Comparison of ENCODE assay signal across 8 cellular contexts in genomic region chr11:75204685-75205667, GRCh38. TPM values are rescaled to one million over a fixed set of nuclear protein-coding genes. Genes with fewer than 3 reads are reported as not detected.
A peak's percentile ranks its signal among the peaks of the same experiment; 100 is the strongest.
DNase-seq lines count a peak whose midpoint lies in the region; ATAC-seq and TF ChIP-seq lines count a peak whose summit lies in the region.

No MANE protein-coding gene starts in this region.

- CTCF ChIA-PET in IMR-90 (lab: Yijun Ruan, JAX) (interaction anchor here (0.6 to 2.4 kb wide), 16 partner anchors 9 to 276 kb away, joined by 3 to 43 read pairs (median 6); partner anchors contain the start of gene SLCO2B1), Panc1 (lab: Charles Lee) (interaction anchor here (0.6 to 3.0 kb wide), 19 partner anchors 9 to 182 kb away, joined by 3 to 59 read pairs (median 5); no protein-coding TSS in a partner anchor)

- H3K36me3 Mint-ChIP-seq in neural crest cell (ENCODE audit: low read depth): no peaks in the 10 kb centered on the region

- H3K4me3 Mint-ChIP-seq in neural crest cell: no peak overlapping the region
- H3K4me3 Mint-ChIP-seq in stimulated activated naive CD8-positive, alpha-beta T cell treated with anti-CD3 and anti-CD28 coated beads, Interleukin-15, amount 100 ng/mL, for 72 hours: no peak overlapping the region

- H2AFZ ChIP-seq in IMR-90 (replicated peaks; ENCODE audit: low read length, poor library complexity): peak overlapping the region; percentile 3

- TF ChIP-seq RAD21 in IMR-90 (IDR thresholded peaks at IDR 0.05; ENCODE audit: low read length): peak; percentile 85

- no peak overlapping the region for H3K56ac ChIP-seq in IMR-90 (ENCODE audit: extremely low read depth, insufficient read depth, low read length)

- H3K9me3 Mint-ChIP-seq in neural crest cell: no peaks in the 10 kb centered on the region
- no peaks in the 10 kb centered on the region for H3K9me3 Mint-ChIP-seq in stimulated activated naive CD8-positive, alpha-beta T cell treated with anti-CD3 and anti-CD28 coated beads, Interleukin-15, amount 100 ng/mL, for 72 hours

- H3K4ac ChIP-seq in IMR-90 (ENCODE audit: low read depth, low read length): no peak overlapping the region

- H3K4me3 ChIP-seq in IMR-90 (ENCODE audit: insufficient read depth, low read depth, low read length) (no peak overlapping the region), Panc1 (ENCODE audit: low read depth in 2 of 2, low read length in 2 of 2) (no peak overlapping the region)

- no peak overlapping the region for H3K14ac ChIP-seq in IMR-90 (replicated peaks; ENCODE audit: low read depth, low read length)

- no peaks in the 10 kb centered on the region for H3K36me3 ChIP-seq in IMR-90 (ENCODE audit: control insufficient read depth, insufficient read depth, low read length)
- H3K36me3 ChIP-seq in Panc1 (ENCODE audit: control insufficient read depth, insufficient read depth, low read length): no peaks in the 10 kb centered on the region

- dilution Hi-C loops in IMR-90 (cut with HindIII; ENCODE audit: low sequenced_read_pairs, unreplicated experiment): no loop called here

- no peak for TF ChIP-seq POLR2A in IMR-90 (IDR thresholded peaks at IDR 0.05; ENCODE audit: low read depth, low read length)

- no peak overlapping the region for H4K5ac ChIP-seq in IMR-90 (ENCODE audit: low read depth, low read length)

- no peaks in the 10 kb centered on the region for H3K4me1 ChIP-seq in IMR-90 (ENCODE audit: control insufficient read depth, insufficient read depth, low read length)
- H3K4me1 ChIP-seq in Panc1 (ENCODE audit: control insufficient read depth, insufficient read depth, low read length): no peaks in the 10 kb centered on the region

- no peak overlapping the region for H3K18ac ChIP-seq in IMR-90 (ENCODE audit: low read depth, low read length)

- H2BK120ac ChIP-seq in IMR-90 (ENCODE audit: low read depth, low read length): no peak overlapping the region

- H4K20me1 ChIP-seq in IMR-90 (ENCODE audit: insufficient read depth, low read length): no peaks in the 10 kb centered on the region

- no peak overlapping the region for H3K9ac ChIP-seq in IMR-90 (ENCODE audit: low read depth, low read length)

- ATAC-seq in IMR-90 (ENCODE audit: low read depth): peak; percentile 100
- peak; percentile 95 for ATAC-seq in Panc1
- peak; percentile 95 for ATAC-seq in stimulated activated naive CD8-positive, alpha-beta T cell treated with anti-CD3 and anti-CD28 coated beads, Interleukin-15, amount 100 ng/mL, for 72 hours

- H3K27me3 ChIP-seq in IMR-90 (ENCODE audit: control insufficient read depth, insufficient read depth, low read length) (peaks cover 49% of the 10 kb centered on the region), Panc1 (ENCODE audit: control insufficient read depth, insufficient read depth, low read length) (peaks cover 32% of the 10 kb centered on the region)

- no peak overlapping the region for H2BK15ac ChIP-seq in IMR-90 (ENCODE audit: low read depth, low read length)

- no peaks in the 10 kb centered on the region for H3K9me1 ChIP-seq in IMR-90 (ENCODE audit: insufficient read depth, low read length)

- POLR2A ChIA-PET in IMR-90 (lab: Charles Lee; ENCODE audit: unreplicated experiment): interaction anchor here (0.5 kb wide), 2 partner anchors 58 to 87 kb away, joined by 3 read pairs; no protein-coding TSS in a partner anchor
- POLR2A ChIA-PET in Panc1 (lab: Charles Lee): no interaction called here

- no peak overlapping the region for H3K4me2 ChIP-seq in IMR-90 (ENCODE audit: low read depth, low read length)

- no peak overlapping the region for H2BK5ac ChIP-seq in IMR-90 (ENCODE audit: low read depth, low read length, poor library complexity, severe bottlenecking)

- H2AK5ac ChIP-seq in IMR-90 (ENCODE audit: low read depth, low read length): no peak overlapping the region

- in situ Hi-C loops in IMR-90 (cut with MboI; ENCODE audit: low sequenced_read_pairs): loop anchor here (5.0 kb wide), 2 partner anchors 58 to 183 kb away; no protein-coding TSS in a partner anchor
- in situ Hi-C loops in Panc1 (cut with HindIII; ENCODE audit: low pct_unique_long_range_greater_than_20kb, low sequenced_read_pairs): loop anchor here (25.0 kb wide), 2 partner anchors 93 to 293 kb away; no protein-coding TSS in a partner anchor

- peaks cover 11% of the 10 kb centered on the region for H3K27me3 Mint-ChIP-seq in neural crest cell (ENCODE audit: low read depth)
- peaks cover 10% of the 10 kb centered on the region for H3K27me3 Mint-ChIP-seq in stimulated activated naive CD8-positive, alpha-beta T cell treated with anti-CD3 and anti-CD28 coated beads, Interleukin-15, amount 100 ng/mL, for 72 hours

- H4K8ac ChIP-seq in IMR-90 (ENCODE audit: low read depth in 2 of 2, low read length in 2 of 2): no peak overlapping the region

- H4K91ac ChIP-seq in IMR-90 (ENCODE audit: insufficient read depth, low read depth, low read length): no peak overlapping the region

- 0% methylated on average over 1 of the region's 10 CpGs; no CpG with 5 or more reads in 1 of the 2 experiments for WGBS in IMR-90 (ENCODE audit: extremely low coverage in 2 of 2, insufficient read length in 1 of 2), 2 experiments

- intact Hi-C loops in IMR-90 (cut with micrococcal nuclease): loop anchor here (1.0 to 2.0 kb wide), 4 partner anchors 61 to 276 kb away; no protein-coding TSS in a partner anchor
- intact Hi-C loops in Panc1 (cut with micrococcal nuclease; ENCODE audit: unreplicated experiment): loop anchor here (2.0 kb wide), 1 partner anchor 60 kb away; no protein-coding TSS in a partner anchor

- H3K27ac ChIP-seq in IMR-90 (ENCODE audit: insufficient read depth, low read length) (no peak overlapping the region), Panc1 (ENCODE audit: low read length) (no peak overlapping the region)

- no peaks in the 10 kb centered on the region for H3K79me1 ChIP-seq in IMR-90 (ENCODE audit: low read depth in 1 of 2, low read length in 2 of 2)

- peak; percentile 9 for DNase-seq in NCI-H2171 treated with DMSO at 0.1 percent for 48 hours (lab: John Stamatoyannopoulos, UW)
- no peak for DNase-seq in NCI-H2171 (lab: John Stamatoyannopoulos, UW)
- DNase-seq in IMR-90: peak; percentile 77
- peak; percentile 38 for DNase-seq in Panc1 (ENCODE audit: low read depth, low spot score)
- DNase-seq in activated T-cell treated with anti-CD3 and anti-CD28 coated beads, Interleukin-2, amount 50 U/mL, for 48 hours: peak; percentile 90 to 91
- peak; percentile 74 for DNase-seq in fibroblast of peridontal ligament (ENCODE audit: extremely low read depth)
- peak; percentile 94 for DNase-seq in neural crest cell (ENCODE audit: low read depth, low spot score)
- peak; percentile 76 to 82 for DNase-seq in stimulated activated naive CD8-positive, alpha-beta T cell treated with anti-CD3 and anti-CD28 coated beads, Interleukin-15, amount 100 ng/mL, for 72 hours

- no peaks in the 10 kb centered on the region for H3K9me3 ChIP-seq in IMR-90 (ENCODE audit: control insufficient read depth, insufficient read depth, low read length)
- H3K9me3 ChIP-seq in Panc1 (ENCODE audit: control insufficient read depth, insufficient read depth, low read depth, low read length): no peaks in the 10 kb centered on the region

- H3K27ac Mint-ChIP-seq in neural crest cell (ENCODE audit: unreplicated experiment): no peak overlapping the region
- H3K27ac Mint-ChIP-seq in stimulated activated naive CD8-positive, alpha-beta T cell treated with anti-CD3 and anti-CD28 coated beads, Interleukin-15, amount 100 ng/mL, for 72 hours: no peak overlapping the region

- H2AK9ac ChIP-seq in IMR-90 (replicated peaks; ENCODE audit: low read depth, low read length, poor library complexity): peak overlapping the region; percentile 57

- no peak overlapping the region for H3K23ac ChIP-seq in IMR-90 (ENCODE audit: low read depth, low read length)

- no TSS peak for BruUV-seq in IMR-90 (replicated peaks; lab: Mats Ljungman, UMichigan)
- no TSS peak for BruUV-seq in Panc1 (replicated peaks; lab: Mats Ljungman, UMichigan)

- no peaks in the 10 kb centered on the region for H3K4me1 Mint-ChIP-seq in neural crest cell
- H3K4me1 Mint-ChIP-seq in stimulated activated naive CD8-positive, alpha-beta T cell treated with anti-CD3 and anti-CD28 coated beads, Interleukin-15, amount 100 ng/mL, for 72 hours: no peaks in the 10 kb centered on the region

- H2BK20ac ChIP-seq in IMR-90 (ENCODE audit: low read depth, low read length): no peak overlapping the region

- TF ChIP-seq CTCF in IMR-90 (conservative IDR thresholded peaks at IDR 0.05; ENCODE audit: low read depth, low read length) (peak; percentile 87), Panc1 (IDR thresholded peaks at IDR 0.05) (peak; percentile 96), neural crest cell (conservative IDR thresholded peaks at IDR 0.05) (peak; percentile 88)

TF ChIP-seq in IMR-90, 13 proteins besides CTCF, POLR2A, EP300 and RAD21:
- no peak for TF ChIP-seq NFE2L2 (IDR thresholded peaks at IDR 0.05; ENCODE audit: low read depth, low read length)
- TF ChIP-seq SMC3 (IDR thresholded peaks at IDR 0.05; ENCODE audit: low read depth, low read length): peak; percentile 89
- TF ChIP-seq MAZ (IDR thresholded peaks at IDR 0.05; ENCODE audit: borderline replicate concordance, low read depth, low read length): peak; percentile 58; the same call in 1 of the 2 replicates

RNA-seq across cellular contexts. Expression of gene TPBGL, which starts 35.6 kb away (rescaled TPM):
- not detected in 2 replicates for total RNA-seq in IMR-90 (2012; rRNA removed)
- not detected in 2 replicates for polyA plus RNA-seq in IMR-90 (2012; rRNA removed)
- 0.05 TPM in 1 of 2 replicates, not detected in the other for polyA plus RNA-seq in IMR-90 (2012; cell fraction: cytosol; rRNA removed)
- not detected in 2 replicates for polyA plus RNA-seq in IMR-90 (2012; cell fraction: nucleus; rRNA removed; ENCODE audit: low replicate concordance)
- 0.54 TPM for total RNA-seq in Panc1 (2021; ENCODE audit: unreplicated experiment)
- 0.80 TPM for polyA plus RNA-seq in Panc1 (2012; ENCODE audit: insufficient read length)
- 0.19 and 0.27 TPM in 2 replicates for total RNA-seq in neural crest cell

RNA-seq across cellular contexts. Expression of gene SLCO2B1, which starts 54.1 kb away (rescaled TPM):
- total RNA-seq in IMR-90 (2012; rRNA removed): not detected in 2 replicates
- polyA plus RNA-seq in IMR-90 (2012; rRNA removed): not detected in 2 replicates
- polyA plus RNA-seq in IMR-90 (2012; cell fraction: cytosol; rRNA removed): not detected in 2 replicates
- not detected in 2 replicates for polyA plus RNA-seq in IMR-90 (2012; cell fraction: nucleus; rRNA removed; ENCODE audit: low replicate concordance)
- 0.77 TPM for total RNA-seq in Panc1 (2021; ENCODE audit: unreplicated experiment)
- polyA plus RNA-seq in Panc1 (2012; ENCODE audit: insufficient read length): 0.18 TPM
- not detected in 2 replicates for total RNA-seq in neural crest cell
